8 cellular contexts compared by ENCODE assay signal in the genomic region with DNA sequence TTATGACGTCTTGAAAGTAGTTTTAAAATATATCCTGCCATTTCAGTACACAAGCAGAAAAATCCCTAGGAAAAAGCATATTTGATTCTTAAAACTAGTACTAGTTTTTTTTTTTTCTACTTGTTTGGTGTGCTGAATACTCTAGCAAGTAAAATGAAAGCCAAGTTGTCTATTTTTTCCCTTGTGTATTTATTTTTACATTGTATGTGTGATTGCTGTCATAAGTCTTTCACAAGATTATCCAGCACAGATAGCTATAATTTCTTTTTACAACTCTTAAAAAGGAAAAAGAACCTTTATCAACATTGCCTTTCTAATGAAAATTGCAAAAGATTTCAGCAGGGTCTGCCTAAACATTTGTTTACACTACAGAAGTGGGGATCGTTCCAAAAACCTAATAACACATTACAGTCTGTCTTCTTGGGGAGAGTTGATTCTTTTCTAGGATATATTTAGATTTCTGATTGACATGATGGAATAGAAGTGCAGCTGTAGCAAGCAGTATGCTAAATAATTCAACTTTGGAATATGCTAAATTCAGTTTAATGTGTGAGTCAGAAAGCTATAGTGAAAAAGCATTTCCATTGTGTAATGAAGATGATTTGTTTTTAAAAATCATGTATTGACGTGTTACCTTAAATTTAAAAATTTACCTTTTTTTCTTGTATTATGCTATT. TPM values are rescaled to one million over a fixed set of nuclear protein-coding genes. Genes with fewer than 3 reads are reported as not detected.
DNase-seq lines count a peak whose midpoint lies in the region; ATAC-seq and TF ChIP-seq lines count a peak whose summit lies in the region.

No MANE protein-coding gene starts in this region.

- ATAC-seq in HG03521 (IDR thresholded peaks at IDR 0.05; ENCODE audit: unreplicated experiment), result no peak

- H3K14ac ChIP-seq in trophoblast cell (ENCODE audit: low read length), result no peak overlapping the region

- no peak overlapping the region for H3K9ac ChIP-seq in trophoblast cell (ENCODE audit: low read length)

- peak overlapping the region; percentile 39 for H3K4me2 ChIP-seq in trophoblast cell (ENCODE audit: low read length)

- H4K12ac ChIP-seq in trophoblast cell (ENCODE audit: low read depth, low read length), result no peak overlapping the region

- H3K9me3 ChIP-seq in trophoblast cell (ENCODE audit: insufficient read depth, low read depth, low read length), result no peaks in the 10 kb centered on the region

- TF ChIP-seq CTCF in GM12864 (IDR thresholded peaks at IDR 0.05; ENCODE audit: low read depth, low read length, missing control alignments), result no peak

- no peak overlapping the region for H2BK12ac ChIP-seq in trophoblast cell (ENCODE audit: low read length)

- H3K27me3 ChIP-seq in trophoblast cell (ENCODE audit: insufficient read depth, low read length), result no peaks in the 10 kb centered on the region

- H3K27ac ChIP-seq in epithelial cell of prostate, result peak overlapping the region; percentile 94
- no peak overlapping the region for H3K27ac ChIP-seq in trophoblast cell (ENCODE audit: low read depth, low read length)

- no peak overlapping the region for H2AK5ac ChIP-seq in trophoblast cell (ENCODE audit: low read length)

- no peak overlapping the region for H3K23ac ChIP-seq in trophoblast cell (ENCODE audit: low read length)

- peaks cover 0 to 3% of the 10 kb centered on the region in 2 experiments for H3K36me3 ChIP-seq in trophoblast cell (ENCODE audit: control insufficient read depth in 1 of 2, insufficient read depth in 2 of 2, low read length in 2 of 2)

- H3K79me1 ChIP-seq in trophoblast cell (ENCODE audit: low read length), result peaks cover 14% of the 10 kb centered on the region

- no peaks in the 10 kb centered on the region for H3K4me1 ChIP-seq in trophoblast cell (ENCODE audit: control insufficient read depth in 1 of 2, insufficient read depth in 2 of 2, low read length in 2 of 2)

- no peak overlapping the region for H2AFZ ChIP-seq in trophoblast cell (ENCODE audit: insufficient read depth, low read length, poor library complexity)

- DNase-seq in GM12864 (ENCODE audit: low read depth) (no peak), OCI-M1 (lab: John Stamatoyannopoulos, UW) (peak; percentile 43), epithelial cell of prostate (ENCODE audit: low read depth, low spot score) (no peak), trophoblast cell (no peak), SW 1271 (lab: John Stamatoyannopoulos, UW) (no peak), SKM-1 treated with dmso at 0.1 percent for 144 hours (lab: John Stamatoyannopoulos, UW; ENCODE audit: unreplicated experiment) (no peak), NCI-H2171 (lab: John Stamatoyannopoulos, UW) (no peak)

- peak overlapping the region; percentile 85 for H3K4me3 ChIP-seq in GM12864 (ENCODE audit: low read depth, low read length)
- H3K4me3 ChIP-seq in trophoblast cell (ENCODE audit: low read depth, low read length), result no peak overlapping the region

- WGBS in trophoblast cell (ENCODE audit: extremely low coverage, insufficient coverage, insufficient read length), result no CpG with 5 or more reads among the region's 3 CpGs

- no peak overlapping the region for H3K18ac ChIP-seq in trophoblast cell (ENCODE audit: low read length)

- H3K79me2 ChIP-seq in trophoblast cell (ENCODE audit: control insufficient read depth, insufficient read depth, low read length, poor library complexity), result peaks cover 19% of the 10 kb centered on the region

- H2BK120ac ChIP-seq in trophoblast cell (ENCODE audit: insufficient read depth, low read length, poor library complexity), result no peak overlapping the region

- no peak overlapping the region for H4K8ac ChIP-seq in trophoblast cell (ENCODE audit: low read depth, low read length)

- no peak overlapping the region for H3K4ac ChIP-seq in trophoblast cell (ENCODE audit: low read depth, low read length)

- H2BK5ac ChIP-seq in trophoblast cell (ENCODE audit: low read depth, low read length, poor library complexity), result no peak overlapping the region

- H4K91ac ChIP-seq in trophoblast cell (ENCODE audit: low read depth, low read length), result no peak overlapping the region

RNA-seq across cellular contexts. Expression of gene DR1, which starts 2.5 kb away (rescaled TPM):
- 32.3 and 32.9 TPM in 2 replicates for polyA plus RNA-seq in trophoblast cell (2013)
